In genomic region chr11:15602779-15603178, GRCh38 we compare ENCODE assay signal across 12 cellular contexts.
"Had no signal": no experiment of that assay in that cellular context is flagged by ENCODE, and none has a peak within 500 bp of the region (broad histone marks: within the 10 kb centered on the region; RNA-seq: fewer than 3 reads in every experiment).

No MANE protein-coding gene starts in this region.

- H3K27ac ChIP-seq: ascending aorta, ovary, upper lobe of left lung had no signal

- H3K4me1 Mint-ChIP-seq: activated naive CD8-positive, alpha-beta T cell treated with anti-CD3 and anti-CD28 coated beads, Interleukin-2, amount 50 U/mL, for 24 hours had no signal

- DNase-seq: activated CD8-positive, alpha-beta memory T cell treated with anti-CD3 and anti-CD28 coated beads, Interleukin-2, amount 50 U/mL, for 48 hours; activated CD8-positive, alpha-beta T cell treated with anti-CD3 and anti-CD28 coated beads, Interleukin-2, amount 10 ng/mL, durations not matched to agents 7 days and 5 days; activated naive CD4-positive, alpha-beta T cell; activated naive CD8-positive, alpha-beta T cell treated with anti-CD3 and anti-CD28 coated beads, Interleukin-2, amount 50 U/mL, for 24 hours; stimulated activated CD4-positive, alpha-beta T cell treated with anti-CD3 and anti-CD28 coated beads, Interleukin-4, amount 100 ng/mL, for 1 hour had no signal

- H3K36me3 ChIP-seq: ascending aorta, left lung, ovary, upper lobe of left lung had no signal

- H3K4me3 ChIP-seq: ascending aorta, left lung, ovary, upper lobe of left lung had no signal

- H3K27me3 Mint-ChIP-seq: activated naive CD8-positive, alpha-beta T cell treated with anti-CD3 and anti-CD28 coated beads, Interleukin-2, amount 50 U/mL, for 24 hours; stimulated activated naive CD8-positive, alpha-beta T cell treated with anti-CD3 and anti-CD28 coated beads, Interleukin-15, Interleukin-2, amounts not matched to agents 100 ng/mL and 50 ng/mL, for 24 hours had no signal

- H3K4me3 Mint-ChIP-seq: activated CD8-positive, alpha-beta T cell treated with anti-CD3 and anti-CD28 coated beads, Interleukin-2, amount 10 ng/mL, durations not matched to agents 7 days and 5 days; activated naive CD8-positive, alpha-beta T cell treated with anti-CD3 and anti-CD28 coated beads, Interleukin-2, amount 50 U/mL, for 24 hours; neural crest cell; stimulated activated naive CD8-positive, alpha-beta T cell treated with anti-CD3 and anti-CD28 coated beads, Interleukin-15, Interleukin-2, amounts not matched to agents 100 ng/mL and 50 ng/mL, for 24 hours; T-helper 2 cell treated with Interferon-gamma antibody and Interleukin-4, amounts not matched to agents 5 μg/mL and 100 μg/mL, for 36 hours had no signal

- H3K9me3 Mint-ChIP-seq: neural crest cell; stimulated activated naive CD8-positive, alpha-beta T cell treated with anti-CD3 and anti-CD28 coated beads, Interleukin-15, Interleukin-2, amounts not matched to agents 100 ng/mL and 50 ng/mL, for 24 hours; T-helper 2 cell treated with Interferon-gamma antibody and Interleukin-4, amounts not matched to agents 5 μg/mL and 100 μg/mL, for 36 hours had no signal

- ATAC-seq: activated CD8-positive, alpha-beta T cell treated with anti-CD3 and anti-CD28 coated beads, Interleukin-2, amount 10 ng/mL, durations not matched to agents 7 days and 5 days; activated naive CD8-positive, alpha-beta T cell treated with anti-CD3 and anti-CD28 coated beads, Interleukin-2, amount 50 U/mL, for 24 hours had no signal

- H3K27me3 ChIP-seq: ascending aorta, left lung, ovary, upper lobe of left lung had no signal

- H3K4me1 ChIP-seq: ascending aorta, left lung, upper lobe of left lung had no signal

- H3K27ac Mint-ChIP-seq: activated CD8-positive, alpha-beta T cell treated with anti-CD3 and anti-CD28 coated beads, Interleukin-2, amount 10 ng/mL, durations not matched to agents 7 days and 5 days; activated naive CD8-positive, alpha-beta T cell treated with anti-CD3 and anti-CD28 coated beads, Interleukin-2, amount 50 U/mL, for 24 hours; stimulated activated naive CD8-positive, alpha-beta T cell treated with anti-CD3 and anti-CD28 coated beads, Interleukin-15, Interleukin-2, amounts not matched to agents 100 ng/mL and 50 ng/mL, for 24 hours; T-helper 2 cell treated with Interferon-gamma antibody and Interleukin-4, amounts not matched to agents 5 μg/mL and 100 μg/mL, for 36 hours had no signal

- H3K9me3 ChIP-seq: ascending aorta, left lung, ovary, upper lobe of left lung had no signal
